ENCODE assay signal across 8 cellular contexts in genomic region chr1:54139711-54140110, GRCh38. TPM values are rescaled to one million over a fixed set of nuclear protein-coding genes. Genes with fewer than 3 reads are reported as not detected.
"Had no signal": no experiment of that assay in that cellular context is flagged by ENCODE, and none has a peak within 500 bp of the region (broad histone marks: within the 10 kb centered on the region; RNA-seq: fewer than 3 reads in every experiment).

No MANE protein-coding gene starts in this region.

- H2AFZ ChIP-seq: GM23338 had no signal

- H3K9me3 Mint-ChIP-seq: GM23338, H9, IgD-negative memory B cell had no signal

- H3K4me2 ChIP-seq: GM23338 had no signal

- H3K4me3 ChIP-seq: GM23338 had no signal

- DNase-seq: H9, HCEC 1CT, KBM-7 had no signal

- H3K36me3 Mint-ChIP-seq: IgD-negative memory B cell had no signal

- H3K4me3 Mint-ChIP-seq: GM23338, H9, IgD-negative memory B cell had no signal

- H3K4me1 Mint-ChIP-seq: IgD-negative memory B cell had no signal

- H3K27ac Mint-ChIP-seq: GM23338, H9, IgD-negative memory B cell had no signal

RNA-seq across cellular contexts. Expression of gene CDCP2, which starts 13.1 kb away (rescaled TPM):
- total RNA-seq: GM23338, H1, H9, HepG2, HT-29 had no signal
- polyA plus RNA-seq: GM23338, H1, HepG2, IgD-negative memory B cell had no signal
